8 cellular contexts compared by ENCODE assay signal in genomic region chr15:49402515-49403296, GRCh38. TPM values are rescaled to one million over a fixed set of nuclear protein-coding genes. Genes with fewer than 3 reads are reported as not detected.
"Had no signal": no experiment of that assay in that cellular context is flagged by ENCODE, and none has a peak within 500 bp of the region (broad histone marks: within the 10 kb centered on the region; RNA-seq: fewer than 3 reads in every experiment).

No MANE protein-coding gene starts in this region.

RNA-seq across cellular contexts. Expression of gene FGF7, which starts 20.3 kb away (rescaled TPM):
- total RNA-seq: activated CD4-positive, alpha-beta memory T cell treated with anti-CD3 and anti-CD28 coated beads for 36 hours; activated CD4-positive, alpha-beta memory T cell treated with anti-CD3 and anti-CD28 coated beads, Interleukin-2, amount 10 ng/mL, durations not matched to agents 7 days and 5 days; activated CD4-positive, alpha-beta T cell treated with anti-CD3 and anti-CD28 coated beads for 36 hours; activated CD4-positive, alpha-beta T cell treated with anti-CD3 and anti-CD28 coated beads, Interleukin-2, amount 10 ng/mL, durations not matched to agents 24 days and 14 days; activated CD4-positive, alpha-beta T cell treated with anti-CD3 and anti-CD28 coated beads, Interleukin-2, amount 10 ng/mL, durations not matched to agents 7 days and 5 days; activated CD8-positive, alpha-beta memory T cell treated with anti-CD3 and anti-CD28 coated beads for 36 hours; activated CD8-positive, alpha-beta memory T cell treated with anti-CD3 and anti-CD28 coated beads, Interleukin-2, amount 10 ng/mL, durations not matched to agents 7 days and 5 days; activated CD8-positive, alpha-beta T cell treated with anti-CD3 and anti-CD28 coated beads for 36 hours had no signal
